Comparison of ENCODE assay signal across 10 cellular contexts in genomic region chr5:54985301-54986268, GRCh38. TPM values are rescaled to one million over a fixed set of nuclear protein-coding genes. Genes with fewer than 3 reads are reported as not detected.
DNase-seq lines count a peak whose midpoint lies in the region; ATAC-seq and TF ChIP-seq lines count a peak whose summit lies in the region.
"Had no signal": no experiment of that assay in that cellular context is flagged by ENCODE, and none has a peak within 500 bp of the region (broad histone marks: within the 10 kb centered on the region; RNA-seq: fewer than 3 reads in every experiment).

Gene ESM1, minus strand, starts transcription at chr5:54985593. Its CDS starts 76 bp downstream, at chr5:54985517.

- CTCF ChIA-PET in CD4-positive, alpha-beta memory T cell (lab: Charles Lee; ENCODE audit: partially characterized antibody): interaction anchor here (0.9 to 1.9 kb wide), 4 partner anchors 9 to 52 kb away, joined by 5 to 6 read pairs (median 5); no protein-coding TSS in a partner anchor

- POLR2A ChIA-PET in CD4-positive, alpha-beta memory T cell (lab: Charles Lee; ENCODE audit: partially characterized antibody): interaction anchor here (1.0 to 1.5 kb wide), 3 partner anchors 8 to 117 kb away, joined by 3 to 4 read pairs (median 4); partner anchors contain the start of gene GZMA
- POLR2A ChIA-PET in naive thymus-derived CD8-positive, alpha-beta T cell (lab: Charles Lee): interaction anchor here (1.0 kb wide), 1 partner anchor 41 kb away, joined by 4 read pairs; no protein-coding TSS in a partner anchor

- H3K4me3 ChIP-seq in CD4-positive, alpha-beta memory T cell (ENCODE audit: low read length in 2 of 2): no peak within 1 kb of the TSS
- peak within 1 kb of the TSS; percentile 1; the same call in 1 of the 2 replicates for H3K4me3 ChIP-seq in HUES6 (ENCODE audit: low read depth, low read length)
- H3K4me3 ChIP-seq in Peyer's patch: no peak within 1 kb of the TSS

- no peak for TF ChIP-seq POLR2A in Peyer's patch (IDR thresholded peaks at IDR 0.05)

- H3K9me3 ChIP-seq in CD4-positive, alpha-beta memory T cell (ENCODE audit: control insufficient read depth in 1 of 2, low read length in 2 of 2): no peaks in the 10 kb centered on the region
- no peaks in the 10 kb centered on the region for H3K9me3 ChIP-seq in HUES6 (ENCODE audit: control insufficient read depth, insufficient read depth, low read depth, low read length)
- no peaks in the 10 kb centered on the region for H3K9me3 ChIP-seq in Peyer's patch
- H3K9me3 ChIP-seq: neutrophil had no signal

- H3K27ac ChIP-seq in CD4-positive, alpha-beta memory T cell (ENCODE audit: low read depth, low read length): no peak within 1 kb of the TSS
- no peak within 1 kb of the TSS for H3K27ac ChIP-seq in HUES6 (ENCODE audit: low read depth, low read length)
- H3K27ac ChIP-seq in Peyer's patch: no peak within 1 kb of the TSS
- H3K27ac ChIP-seq: neutrophil had no signal

- peak within 1 kb of the TSS in 6 of 8 donors; percentile 31 to 78 (median 60) for H3K4me3 Mint-ChIP-seq in CD4-positive, alpha-beta memory T cell
- peak within 1 kb of the TSS; percentile 24 for H3K4me3 Mint-ChIP-seq in chondrocyte (ENCODE audit: unreplicated experiment)
- peak within 1 kb of the TSS in 9 of 10 donors; percentile 15 to 68 (median 40) for H3K4me3 Mint-ChIP-seq in naive thymus-derived CD8-positive, alpha-beta T cell

- H3K36me3 ChIP-seq in CD4-positive, alpha-beta memory T cell (ENCODE audit: insufficient read depth, low read length): no peaks in the 10 kb centered on the region
- H3K36me3 ChIP-seq in HUES6 (ENCODE audit: control insufficient read depth, insufficient read depth, low read length) (no peaks in the 10 kb centered on the region), Peyer's patch (no peaks in the 10 kb centered on the region)
- H3K36me3 ChIP-seq: neutrophil had no signal

- H3K36me3 Mint-ChIP-seq in CD4-positive, alpha-beta memory T cell: no peaks in the 10 kb centered on the region
- H3K36me3 Mint-ChIP-seq in chondrocyte (ENCODE audit: low read depth): no peaks in the 10 kb centered on the region
- H3K36me3 Mint-ChIP-seq in naive thymus-derived CD8-positive, alpha-beta T cell: no peaks in the 10 kb centered on the region

- H3K27me3 ChIP-seq in CD4-positive, alpha-beta memory T cell (ENCODE audit: insufficient read depth, low read length): no peaks in the 10 kb centered on the region
- peaks cover 53% of the 10 kb centered on the region for H3K27me3 ChIP-seq in HUES6 (ENCODE audit: control insufficient read depth, insufficient read depth, low read length)
- H3K27me3 ChIP-seq in Peyer's patch: no peaks in the 10 kb centered on the region

- intact Hi-C loops in CD4-positive, alpha-beta memory T cell (cut with micrococcal nuclease): loop anchor here (5.0 kb wide), 1 partner anchor 42 kb away; no protein-coding TSS in a partner anchor

- H3K4me1 ChIP-seq in CD4-positive, alpha-beta memory T cell (ENCODE audit: insufficient read depth, low read length): peaks cover 41% of the 10 kb centered on the region
- H3K4me1 ChIP-seq in HUES6 (ENCODE audit: control insufficient read depth, insufficient read depth, low read length) (peaks cover 41% of the 10 kb centered on the region), Peyer's patch (no peaks in the 10 kb centered on the region)

- H3K27me3 Mint-ChIP-seq in CD4-positive, alpha-beta memory T cell: no peaks in the 10 kb centered on the region
- peaks cover 28% of the 10 kb centered on the region for H3K27me3 Mint-ChIP-seq in chondrocyte (ENCODE audit: low read depth)
- peaks cover 0 to 11% (median 6%) of the 10 kb centered on the region in 5 donors for H3K27me3 Mint-ChIP-seq in naive thymus-derived CD8-positive, alpha-beta T cell

- peaks cover 38 to 74% (median 54%) of the 10 kb centered on the region in 4 donors for H3K4me1 Mint-ChIP-seq in CD4-positive, alpha-beta memory T cell
- peaks cover 15% of the 10 kb centered on the region for H3K4me1 Mint-ChIP-seq in chondrocyte (ENCODE audit: low read depth)
- H3K4me1 Mint-ChIP-seq in naive thymus-derived CD8-positive, alpha-beta T cell: peaks cover 17 to 43% (median 39%) of the 10 kb centered on the region in 4 donors

- TF ChIP-seq CTCF in chondrocyte (IDR thresholded peaks at IDR 0.05): no peak
- no peak for TF ChIP-seq CTCF in Peyer's patch (IDR thresholded peaks at IDR 0.05)

- peak in 1 of 2 donors; percentile 50 for ATAC-seq in naive thymus-derived CD8-positive, alpha-beta T cell

- DNase-seq in CD4-positive, alpha-beta memory T cell: no peak
- DNase-seq in chondrocyte (ENCODE audit: low spot score) (peak; percentile 86), NOMO-1 (lab: John Stamatoyannopoulos, UW; ENCODE audit: unreplicated experiment in 2 of 2) (no peak), Peyer's patch (no peak), MV-4-11 (lab: John Stamatoyannopoulos, UW) (no peak), GM19240 (ENCODE audit: insufficient read length, low spot score) (no peak)
- DNase-seq in naive thymus-derived CD8-positive, alpha-beta T cell: no peak
- DNase-seq: activated naive CD4-positive, alpha-beta T cell had no signal

- H3K9ac ChIP-seq in HUES6 (ENCODE audit: low read length): no peak within 1 kb of the TSS

- no peaks in the 10 kb centered on the region for H3K9me3 Mint-ChIP-seq in CD4-positive, alpha-beta memory T cell
- H3K9me3 Mint-ChIP-seq in chondrocyte (ENCODE audit: low read depth): no peaks in the 10 kb centered on the region
- no peaks in the 10 kb centered on the region for H3K9me3 Mint-ChIP-seq in naive thymus-derived CD8-positive, alpha-beta T cell

- peak within 1 kb of the TSS in 3 of 7 donors; percentile 32 to 65 (median 49) for H3K27ac Mint-ChIP-seq in CD4-positive, alpha-beta memory T cell
- no peak within 1 kb of the TSS for H3K27ac Mint-ChIP-seq in chondrocyte (ENCODE audit: unreplicated experiment)
- H3K27ac Mint-ChIP-seq in naive thymus-derived CD8-positive, alpha-beta T cell: peak within 1 kb of the TSS in 1 of 10 donors; percentile 29

RNA-seq across cellular contexts. Expression of gene ESM1, which starts in this region (rescaled TPM):
- total RNA-seq in CD4-positive, alpha-beta memory T cell: 1 to 10 TPM in 1 of 2 experiments, under 1 TPM in 1; 0.99 to 1.5 TPM
- 1 to 10 TPM; 1.1 TPM for polyA plus RNA-seq in CD4-positive, alpha-beta memory T cell
- total RNA-seq in chondrocyte: not detected in 3 replicates
- not detected for total RNA-seq in naive thymus-derived CD8-positive, alpha-beta T cell
- under 1 TPM in 2 of 3 donors, not detected in 1; 0.11 to 0.59 TPM for polyA plus RNA-seq in naive thymus-derived CD8-positive, alpha-beta T cell
- total RNA-seq in Peyer's patch: not detected

Comparison
In these comparisons a context has a peak if more than half of its experiments do, and no peak if none do; other contexts are left out.
1. Peak in DNase-seq in chondrocyte; RNA of the gene not detected or under 1 TPM.